In the genomic region with DNA sequence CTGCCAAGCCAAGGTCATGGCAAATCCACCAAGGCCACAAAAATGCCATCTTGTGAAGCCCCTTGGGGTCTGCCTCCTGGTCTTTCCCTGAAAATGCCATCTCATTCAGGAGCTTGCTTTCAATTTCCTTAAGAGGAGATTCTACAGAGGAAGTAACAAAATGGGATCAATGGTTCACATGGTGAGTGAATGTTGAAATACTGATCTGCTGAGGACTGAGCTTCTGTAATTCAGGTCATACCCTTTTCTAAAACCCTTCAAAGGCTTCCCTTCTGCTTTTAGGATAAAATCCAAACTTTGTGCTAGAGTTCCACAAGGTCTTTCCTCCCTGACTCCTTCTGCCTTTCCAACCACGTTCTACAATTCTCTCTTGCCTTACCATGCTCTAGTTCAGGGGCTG, we compare ENCODE assay signal across 2 cellular contexts.
TF ChIP-seq lines count a peak whose summit lies in the region.

No MANE protein-coding gene starts in this region.

TF ChIP-seq in GM23338, 12 proteins besides CTCF, POLR2A, EP300 and RAD21:
- TF ChIP-seq, protein P1, sequence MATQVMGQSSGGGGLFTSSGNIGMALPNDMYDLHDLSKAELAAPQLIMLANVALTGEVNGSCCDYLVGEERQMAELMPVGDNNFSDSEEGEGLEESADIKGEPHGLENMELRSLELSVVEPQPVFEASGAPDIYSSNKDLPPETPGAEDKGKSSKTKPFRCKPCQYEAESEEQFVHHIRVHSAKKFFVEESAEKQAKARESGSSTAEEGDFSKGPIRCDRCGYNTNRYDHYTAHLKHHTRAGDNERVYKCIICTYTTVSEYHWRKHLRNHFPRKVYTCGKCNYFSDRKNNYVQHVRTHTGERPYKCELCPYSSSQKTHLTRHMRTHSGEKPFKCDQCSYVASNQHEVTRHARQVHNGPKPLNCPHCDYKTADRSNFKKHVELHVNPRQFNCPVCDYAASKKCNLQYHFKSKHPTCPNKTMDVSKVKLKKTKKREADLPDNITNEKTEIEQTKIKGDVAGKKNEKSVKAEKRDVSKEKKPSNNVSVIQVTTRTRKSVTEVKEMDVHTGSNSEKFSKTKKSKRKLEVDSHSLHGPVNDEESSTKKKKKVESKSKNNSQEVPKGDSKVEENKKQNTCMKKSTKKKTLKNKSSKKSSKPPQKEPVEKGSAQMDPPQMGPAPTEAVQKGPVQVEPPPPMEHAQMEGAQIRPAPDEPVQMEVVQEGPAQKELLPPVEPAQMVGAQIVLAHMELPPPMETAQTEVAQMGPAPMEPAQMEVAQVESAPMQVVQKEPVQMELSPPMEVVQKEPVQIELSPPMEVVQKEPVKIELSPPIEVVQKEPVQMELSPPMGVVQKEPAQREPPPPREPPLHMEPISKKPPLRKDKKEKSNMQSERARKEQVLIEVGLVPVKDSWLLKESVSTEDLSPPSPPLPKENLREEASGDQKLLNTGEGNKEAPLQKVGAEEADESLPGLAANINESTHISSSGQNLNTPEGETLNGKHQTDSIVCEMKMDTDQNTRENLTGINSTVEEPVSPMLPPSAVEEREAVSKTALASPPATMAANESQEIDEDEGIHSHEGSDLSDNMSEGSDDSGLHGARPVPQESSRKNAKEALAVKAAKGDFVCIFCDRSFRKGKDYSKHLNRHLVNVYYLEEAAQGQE (IDR thresholded peaks at IDR 0.05; ENCODE audit: unreplicated experiment) = no peak
- no peak for TF ChIP-seq EZH2phosphoT487 (IDR thresholded peaks at IDR 0.05; ENCODE audit: unreplicated experiment)
- TF ChIP-seq STAT1 (IDR thresholded peaks at IDR 0.05; ENCODE audit: unreplicated experiment) = no peak

TF ChIP-seq in SK-N-SH treated with all-trans-retinoic acid at 6 μM for 48 hours, 23 proteins besides CTCF, POLR2A, EP300 and RAD21:
- TF ChIP-seq ESRRG (CRISPR knock-in tag; IDR thresholded peaks at IDR 0.05) (no peak), ZFP3 (CRISPR knock-in tag; IDR thresholded peaks at IDR 0.05) (no peak), ZC3H10 (CRISPR knock-in tag; IDR thresholded peaks at IDR 0.05) (no peak)
- TF ChIP-seq, protein P2, sequence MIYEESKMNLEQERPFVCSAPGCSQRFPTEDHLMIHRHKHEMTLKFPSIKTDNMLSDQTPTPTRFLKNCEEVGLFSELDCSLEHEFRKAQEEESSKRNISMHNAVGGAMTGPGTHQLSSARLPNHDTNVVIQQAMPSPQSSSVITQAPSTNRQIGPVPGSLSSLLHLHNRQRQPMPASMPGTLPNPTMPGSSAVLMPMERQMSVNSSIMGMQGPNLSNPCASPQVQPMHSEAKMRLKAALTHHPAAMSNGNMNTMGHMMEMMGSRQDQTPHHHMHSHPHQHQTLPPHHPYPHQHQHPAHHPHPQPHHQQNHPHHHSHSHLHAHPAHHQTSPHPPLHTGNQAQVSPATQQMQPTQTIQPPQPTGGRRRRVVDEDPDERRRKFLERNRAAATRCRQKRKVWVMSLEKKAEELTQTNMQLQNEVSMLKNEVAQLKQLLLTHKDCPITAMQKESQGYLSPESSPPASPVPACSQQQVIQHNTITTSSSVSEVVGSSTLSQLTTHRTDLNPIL (CRISPR knock-in tag; IDR thresholded peaks at IDR 0.05; ENCODE audit: low read depth) = no peak
